1 cellular context compared by ENCODE assay signal in the genomic region with DNA sequence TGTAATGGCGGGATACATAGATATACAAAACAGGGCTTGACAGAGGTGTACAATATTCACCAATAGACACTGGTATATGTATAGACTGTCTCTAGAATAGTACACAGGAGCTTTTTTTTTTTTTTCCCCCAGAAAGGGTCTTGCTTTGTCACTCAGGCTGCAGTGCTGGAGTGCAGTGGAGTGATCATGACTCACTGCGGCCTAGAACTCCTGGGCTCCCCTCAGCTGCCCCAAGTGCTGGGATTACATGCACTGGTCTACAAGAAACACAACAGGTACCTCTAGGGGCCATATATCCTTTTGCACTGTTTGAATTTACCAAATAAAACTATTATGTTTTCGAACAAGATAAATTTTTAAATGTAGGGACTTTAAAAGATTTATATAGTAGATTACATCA.
TF ChIP-seq lines count a peak whose summit lies in the region.

No MANE protein-coding gene starts in this region.

TF ChIP-seq in IMR-90, 13 proteins besides CTCF, POLR2A, EP300 and RAD21:
- TF ChIP-seq SMC3 (IDR thresholded peaks at IDR 0.05; ENCODE audit: low read depth, low read length): no peak
- no peak for TF ChIP-seq CHD1 (IDR thresholded peaks at IDR 0.05; ENCODE audit: low read depth, low read length)
- TF ChIP-seq, protein P1, sequence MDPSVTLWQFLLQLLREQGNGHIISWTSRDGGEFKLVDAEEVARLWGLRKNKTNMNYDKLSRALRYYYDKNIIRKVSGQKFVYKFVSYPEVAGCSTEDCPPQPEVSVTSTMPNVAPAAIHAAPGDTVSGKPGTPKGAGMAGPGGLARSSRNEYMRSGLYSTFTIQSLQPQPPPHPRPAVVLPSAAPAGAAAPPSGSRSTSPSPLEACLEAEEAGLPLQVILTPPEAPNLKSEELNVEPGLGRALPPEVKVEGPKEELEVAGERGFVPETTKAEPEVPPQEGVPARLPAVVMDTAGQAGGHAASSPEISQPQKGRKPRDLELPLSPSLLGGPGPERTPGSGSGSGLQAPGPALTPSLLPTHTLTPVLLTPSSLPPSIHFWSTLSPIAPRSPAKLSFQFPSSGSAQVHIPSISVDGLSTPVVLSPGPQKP (IDR thresholded peaks at IDR 0.05; ENCODE audit: borderline replicate concordance, low read depth, low read length): no peak
- no peak for TF ChIP-seq FOS (IDR thresholded peaks at IDR 0.05; ENCODE audit: low read depth, low read length)
